Comparison of ENCODE assay signal across 8 cellular contexts in the genomic region with DNA sequence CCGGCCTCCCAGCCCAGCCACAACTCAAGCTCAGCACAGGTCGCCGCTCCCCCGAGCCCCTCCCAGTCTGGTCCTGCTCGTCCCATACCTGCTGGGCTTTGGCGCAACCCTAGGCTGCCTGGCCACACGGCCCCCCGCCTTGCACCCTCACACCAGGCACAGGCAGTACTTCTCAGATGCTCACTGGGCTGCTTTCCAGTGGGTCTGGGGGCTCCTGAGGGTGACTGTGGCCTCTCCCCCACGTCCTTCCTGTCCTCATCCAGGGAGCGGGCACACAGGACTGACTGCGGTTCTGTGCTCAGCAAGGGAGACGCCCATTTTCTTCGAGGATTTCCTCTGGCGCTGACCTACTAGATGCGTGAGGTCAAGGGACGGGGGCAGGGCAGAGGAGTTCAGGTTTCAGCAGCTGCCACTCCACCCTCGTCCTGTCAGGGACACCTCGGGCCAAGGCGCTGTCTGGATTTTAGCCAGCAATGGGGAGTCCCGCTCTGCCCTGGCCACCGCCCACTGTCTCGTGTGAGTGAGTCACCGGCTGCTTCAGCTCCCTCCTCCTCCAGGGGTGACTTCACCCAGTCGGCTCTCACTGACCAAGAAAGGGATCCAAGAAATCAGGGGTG.
DNase-seq lines count a peak whose midpoint lies in the region; ATAC-seq and TF ChIP-seq lines count a peak whose summit lies in the region.

No MANE protein-coding gene starts in this region.

- H2BK15ac ChIP-seq in neuronal stem cell (ENCODE audit: low read length), result peak overlapping the region; percentile 97

- DNase-seq in GM13976 (ENCODE audit: low spot score) (peak; percentile 76), OCI-M1 (lab: John Stamatoyannopoulos, UW) (peak; percentile 99), activated T-helper 1 cell treated with Interleukin-2 at 50 U/mL for 16 hours (ENCODE audit: low read depth) (peak; percentile 30), fibroblast of the conjunctiva (ENCODE audit: low read depth) (peak; percentile 87), neuronal stem cell (ENCODE audit: low spot score) (peak; percentile 47), germinal center (ENCODE audit: low spot score) (no peak)

- peaks cover 8 to 10% of the 10 kb centered on the region in 2 donors for H3K4me1 ChIP-seq in neuronal stem cell (ENCODE audit: control insufficient read depth in 2 of 2, insufficient read depth in 1 of 2, low read depth in 1 of 2, low read length in 2 of 2)
- H3K4me1 ChIP-seq in stomach smooth muscle (ENCODE audit: control insufficient read depth, insufficient read depth, low read length), result peaks cover 39% of the 10 kb centered on the region

- H2BK5ac ChIP-seq in neuronal stem cell (ENCODE audit: low read length), result no peak overlapping the region

- H3K27ac ChIP-seq in neuronal stem cell (replicated peaks; ENCODE audit: low read length), result no peak overlapping the region
- H3K27ac ChIP-seq in stomach smooth muscle (ENCODE audit: low read length), result peak overlapping the region; percentile 46

- peak overlapping the region; percentile 94 for H3K18ac ChIP-seq in neuronal stem cell (ENCODE audit: low read length)

- H3K4me3 ChIP-seq in neuronal stem cell (ENCODE audit: low read length in 2 of 2) (no peak overlapping the region), stomach smooth muscle (ENCODE audit: low read length in 2 of 2) (peak overlapping the region; percentile 49 to 68)

- H3K23ac ChIP-seq in neuronal stem cell (ENCODE audit: low read depth, low read length, poor library complexity), result peak overlapping the region; percentile 65

- H3K4ac ChIP-seq in neuronal stem cell (ENCODE audit: low read length), result no peak overlapping the region

- no peaks in the 10 kb centered on the region for H3K27me3 ChIP-seq in neuronal stem cell (ENCODE audit: control insufficient read depth in 3 of 3, insufficient read depth in 3 of 3, low read depth in 1 of 3, low read length in 3 of 3)
- H3K27me3 ChIP-seq in stomach smooth muscle (ENCODE audit: control insufficient read depth in 1 of 2, insufficient read depth in 2 of 2, low read length in 2 of 2), result no peaks in the 10 kb centered on the region

- H4K8ac ChIP-seq in neuronal stem cell (ENCODE audit: low read depth, low read length), result peak overlapping the region; percentile 43

- H3K36me3 ChIP-seq in neuronal stem cell (replicated peaks in 1 of 2; ENCODE audit: control insufficient read depth in 2 of 2, insufficient read depth in 2 of 2, low read length in 2 of 2) (no peaks in the 10 kb centered on the region), stomach smooth muscle (ENCODE audit: control insufficient read depth in 2 of 2, insufficient read depth in 2 of 2, low read length in 2 of 2) (no peaks in the 10 kb centered on the region)

- in situ Hi-C loops in GM13976 (cut with MboI; ENCODE audit: low sequenced_read_pairs, unreplicated experiment), result no loop called here

- no peaks in the 10 kb centered on the region for H3K79me1 ChIP-seq in neuronal stem cell (ENCODE audit: low read depth, low read length)

- peak overlapping the region; percentile 94 for H2BK120ac ChIP-seq in neuronal stem cell (ENCODE audit: low read depth, low read length)

- H3K9me3 ChIP-seq in neuronal stem cell (replicated peaks in 1 of 2; ENCODE audit: control insufficient read depth in 2 of 2, insufficient read depth in 1 of 2, low read depth in 1 of 2, low read length in 2 of 2) (no peaks in the 10 kb centered on the region), stomach smooth muscle (ENCODE audit: control insufficient read depth in 2 of 2, low read length in 2 of 2) (no peaks in the 10 kb centered on the region)

- peak overlapping the region; percentile 33 for H3K4me2 ChIP-seq in neuronal stem cell (ENCODE audit: insufficient read depth, low read length, poor library complexity, severe bottlenecking)

- H2BK12ac ChIP-seq in neuronal stem cell (ENCODE audit: low read length), result peak overlapping the region; percentile 90

- H3K14ac ChIP-seq in neuronal stem cell (ENCODE audit: low read length), result peak overlapping the region; percentile 38

- no peak overlapping the region for H3K9ac ChIP-seq in neuronal stem cell (ENCODE audit: low read depth, low read length, poor library complexity)
- H3K9ac ChIP-seq in stomach smooth muscle (ENCODE audit: low read length in 2 of 2), result peak overlapping the region; percentile 23 to 55

- H2AFZ ChIP-seq in neuronal stem cell (ENCODE audit: low read length), result peak overlapping the region; percentile 87

- peak; percentile 67 for ATAC-seq in HG02763 (IDR thresholded peaks at IDR 0.05; ENCODE audit: unreplicated experiment)

- H2AK5ac ChIP-seq in neuronal stem cell (ENCODE audit: low read depth, low read length), result peak overlapping the region; percentile 63

- WGBS in neuronal stem cell (ENCODE audit: extremely low coverage in 2 of 2, insufficient read length in 2 of 2, insufficient replicate concordance in 1 of 2), 2 donors, result no CpG with 5 or more reads among the region's 24 CpGs

- TF ChIP-seq CTCF in GM13976 (IDR thresholded peaks at IDR 0.05; ENCODE audit: borderline replicate concordance, control extremely low read depth, extremely low read depth, insufficient read depth, missing control alignments), result no peak

- H4K91ac ChIP-seq in neuronal stem cell (ENCODE audit: low read depth, low read length, poor library complexity), result no peak overlapping the region

Comparison
In these comparisons a context has a peak if more than half of its experiments do, and no peak if none do; other contexts are left out.
1. H3K4me3 ChIP-seq: peak in stomach smooth muscle (2 of 2); none in neuronal stem cell (0 of 2).